In genomic region chr1:209675567-209676154, GRCh38 we compare ENCODE assay signal across 8 cellular contexts. TPM values are rescaled to one million over a fixed set of nuclear protein-coding genes. Genes with fewer than 3 reads are reported as not detected.
DNase-seq lines count a peak whose midpoint lies in the region; ATAC-seq and TF ChIP-seq lines count a peak whose summit lies in the region.

No MANE protein-coding gene starts in this region.

- H3K27me3 Mint-ChIP-seq in activated CD4-positive, alpha-beta memory T cell treated with anti-CD3 and anti-CD28 coated beads for 36 hours: peaks cover 22% of the 10 kb centered on the region
- peaks cover 97% of the 10 kb centered on the region for H3K27me3 Mint-ChIP-seq in nephron progenitor cell (ENCODE audit: low read depth, poor library complexity)

- peak overlapping the region; percentile 68 for H3K27ac Mint-ChIP-seq in activated CD4-positive, alpha-beta memory T cell treated with anti-CD3 and anti-CD28 coated beads for 36 hours
- no peak overlapping the region for H3K27ac Mint-ChIP-seq in nephron progenitor cell

- peak; percentile 6 for ATAC-seq in foreskin keratinocyte
- ATAC-seq in GM18511 (IDR thresholded peaks at IDR 0.05; ENCODE audit: unreplicated experiment): no peak

- peaks cover 23% of the 10 kb centered on the region for H3K4me1 ChIP-seq in foreskin keratinocyte

- H3K4me1 Mint-ChIP-seq in activated CD4-positive, alpha-beta memory T cell treated with anti-CD3 and anti-CD28 coated beads for 36 hours (ENCODE audit: low read depth): peaks cover 62% of the 10 kb centered on the region
- peaks cover 38% of the 10 kb centered on the region for H3K4me1 Mint-ChIP-seq in nephron progenitor cell

- H3K4me3 Mint-ChIP-seq in activated CD4-positive, alpha-beta memory T cell treated with anti-CD3 and anti-CD28 coated beads for 36 hours: peak overlapping the region; percentile 76
- peak overlapping the region; percentile 85 for H3K4me3 Mint-ChIP-seq in nephron progenitor cell

- H3K36me3 Mint-ChIP-seq in activated CD4-positive, alpha-beta memory T cell treated with anti-CD3 and anti-CD28 coated beads for 36 hours: peaks cover 7% of the 10 kb centered on the region
- peaks cover 20% of the 10 kb centered on the region for H3K36me3 Mint-ChIP-seq in nephron progenitor cell (ENCODE audit: low read depth)

- no peak for TF ChIP-seq CTCF in foreskin keratinocyte (conservative IDR thresholded peaks at IDR 0.05)
- no peak for TF ChIP-seq CTCF in nephron progenitor cell (IDR thresholded peaks at IDR 0.05)

- CTCF ChIA-PET in activated CD4-positive, alpha-beta memory T cell treated with anti-CD3 and anti-CD28 coated beads for 36 hours (lab: Charles Lee): interaction anchor here (1.1 to 3.7 kb wide), 9 partner anchors 9 to 109 kb away, joined by 3 to 15 read pairs (median 5); no protein-coding TSS in a partner anchor

- no peaks in the 10 kb centered on the region for H3K9me3 Mint-ChIP-seq in activated CD4-positive, alpha-beta memory T cell treated with anti-CD3 and anti-CD28 coated beads for 36 hours
- H3K9me3 Mint-ChIP-seq in nephron progenitor cell: peaks cover 10% of the 10 kb centered on the region

- H3K27me3 ChIP-seq in foreskin keratinocyte: no peaks in the 10 kb centered on the region

- intact Hi-C loops in activated CD4-positive, alpha-beta memory T cell treated with anti-CD3 and anti-CD28 coated beads for 36 hours (cut with micrococcal nuclease): no loop called here

- POLR2A ChIA-PET in activated CD4-positive, alpha-beta memory T cell treated with anti-CD3 and anti-CD28 coated beads for 36 hours (lab: Charles Lee): interaction anchor here (0.7 to 1.5 kb wide), 6 partner anchors 11 to 78 kb away, joined by 3 to 8 read pairs (median 4); partner anchors contain the start of gene HSD11B1

- DNase-seq in NCI-H1417 (lab: John Stamatoyannopoulos, UW) (peak in 2 of 3 experiments; percentile 81 to 83), NCI-H1417 treated with DMSO at 0.1 percent for 48 hours (lab: John Stamatoyannopoulos, UW) (no peak), foreskin keratinocyte (peak in 1 of 2 donors; percentile 28), nephron progenitor cell (peak; percentile 52), H4 (ENCODE audit: low spot score) (no peak), SKM-1 treated with dmso at 0.1 percent for 144 hours (lab: John Stamatoyannopoulos, UW; ENCODE audit: unreplicated experiment) (no peak)
- peak; percentile 18 for DNase-seq in activated CD4-positive, alpha-beta memory T cell treated with anti-CD3 and anti-CD28 coated beads for 36 hours

- H3K27ac ChIP-seq in foreskin keratinocyte: peak overlapping the region; percentile 28

RNA-seq across cellular contexts. Expression of gene G0S2, which starts 0.4 kb away (rescaled TPM):
- total RNA-seq in activated CD4-positive, alpha-beta memory T cell treated with anti-CD3 and anti-CD28 coated beads for 36 hours: 10 to 100 TPM; 92.7 to 93.1 TPM
- total RNA-seq in foreskin keratinocyte: 19.7 and 24.0 TPM in 2 replicates
- 22.5 and 29.7 TPM in 2 replicates for polyA plus RNA-seq in foreskin keratinocyte
- total RNA-seq in H4 (2014; rRNA removed; shearing (Covaris generic)): 0.31 TPM in 1 of 2 replicates, not detected in the other

RNA-seq across cellular contexts. Expression of gene LAMB3, which starts 23.4 kb away (rescaled TPM):
- 10 to 100 TPM; 14.6 to 14.7 TPM for total RNA-seq in activated CD4-positive, alpha-beta memory T cell treated with anti-CD3 and anti-CD28 coated beads for 36 hours
- total RNA-seq in foreskin keratinocyte: 1,286 and 1,603 TPM in 2 replicates
- polyA plus RNA-seq in foreskin keratinocyte: 823 and 1,080 TPM in 2 replicates
- 1.3 and 1.8 TPM in 2 replicates for total RNA-seq in H4 (2014; rRNA removed; shearing (Covaris generic))

RNA-seq across cellular contexts. Expression of gene HSD11B1, which starts 29.0 kb away (rescaled TPM):
- total RNA-seq in activated CD4-positive, alpha-beta memory T cell treated with anti-CD3 and anti-CD28 coated beads for 36 hours: 10 to 100 TPM; 22.4 to 23.9 TPM
- 0.56 and 0.61 TPM in 2 replicates for total RNA-seq in foreskin keratinocyte
- polyA plus RNA-seq in foreskin keratinocyte: 0.29 and 0.54 TPM in 2 replicates
- total RNA-seq in H4 (2014; rRNA removed; shearing (Covaris generic)): 0.08 TPM in 1 of 2 replicates, not detected in the other

Comparison
In these comparisons a context has a peak if more than half of its experiments do, and no peak if none do; other contexts are left out.
1. DNase-seq: peak in NCI-H1417 (2 of 3), activated CD4-positive, alpha-beta memory T cell treated with anti-CD3 and anti-CD28 coated beads for 36 hours (single experiment) and nephron progenitor cell (single experiment); none in NCI-H1417 treated with DMSO at 0.1 percent for 48 hours (single experiment), H4 (single experiment) and SKM-1 treated with dmso at 0.1 percent for 144 hours (single experiment).
2. RNA of gene G0S2, which starts 0.4 kb away (total RNA-seq): 92.7 to 93.1 TPM in activated CD4-positive, alpha-beta memory T cell treated with anti-CD3 and anti-CD28 coated beads for 36 hours and 19.7 to 24.0 TPM in foreskin keratinocyte; 0.31 TPM in H4; every median in the first group is over 10 times any median in the second.
3. RNA of gene LAMB3, which starts 23.4 kb away (total RNA-seq): 1,286 to 1,603 TPM in foreskin keratinocyte; 14.6 to 14.7 TPM in activated CD4-positive, alpha-beta memory T cell treated with anti-CD3 and anti-CD28 coated beads for 36 hours and 1.3 to 1.8 TPM in H4; every median in the first group is over 10 times any median in the second.
4. RNA of gene HSD11B1, which starts 29.0 kb away (total RNA-seq): 22.4 to 23.9 TPM in activated CD4-positive, alpha-beta memory T cell treated with anti-CD3 and anti-CD28 coated beads for 36 hours; 0.56 to 0.61 TPM in foreskin keratinocyte and 0.08 TPM in H4; every median in the first group is over 10 times any median in the second.